In the genomic region with DNA sequence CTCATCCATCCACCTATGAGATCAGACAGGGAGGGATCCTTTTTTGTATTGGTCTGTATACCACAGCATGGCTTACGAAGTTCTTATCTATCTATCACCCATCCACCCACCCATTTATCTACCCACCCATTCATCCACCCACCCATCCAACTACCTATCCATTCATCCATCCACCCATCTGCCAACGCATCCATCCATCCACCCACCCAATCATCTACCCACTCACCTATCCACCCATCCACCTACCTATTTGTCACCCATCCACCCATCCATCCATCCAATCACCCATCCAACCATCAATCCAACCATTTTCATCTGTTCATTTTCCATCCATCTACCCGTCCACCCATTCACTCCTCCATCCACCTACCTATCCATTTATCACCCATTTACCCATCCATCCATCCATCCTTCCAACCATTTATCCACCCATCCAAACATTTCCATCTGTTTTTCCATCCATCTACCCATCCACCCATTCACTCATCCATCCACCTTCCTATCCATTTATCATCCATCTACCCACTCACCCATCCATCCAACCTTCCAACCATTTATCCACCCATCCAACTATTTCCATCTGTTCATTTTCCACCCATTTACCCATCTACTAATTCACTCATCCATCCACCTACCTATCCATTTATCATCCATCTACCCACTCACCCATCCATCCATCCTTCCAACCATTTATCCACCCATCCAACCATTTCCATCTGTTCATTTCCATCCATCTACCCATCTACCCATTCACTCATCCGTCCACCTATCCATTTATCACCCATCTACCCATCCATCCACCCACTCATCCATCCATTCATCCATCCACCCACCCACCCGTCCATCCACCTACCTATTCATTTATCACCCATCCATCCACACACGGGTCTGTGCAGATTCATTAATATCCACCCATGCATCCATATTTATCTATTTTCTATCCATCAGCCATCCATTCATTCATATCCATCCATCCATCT, we compare ENCODE assay signal across 14 cellular contexts. TPM values are rescaled to one million over a fixed set of nuclear protein-coding genes. Genes with fewer than 3 reads are reported as not detected.
DNase-seq lines count a peak whose midpoint lies in the region; ATAC-seq, FAIRE-seq and TF ChIP-seq lines count a peak whose summit lies in the region.
"Had no signal": no experiment of that assay in that cellular context is flagged by ENCODE, and none has a peak within 500 bp of the region (broad histone marks: within the 10 kb centered on the region; RNA-seq: fewer than 3 reads in every experiment).

No MANE protein-coding gene starts in this region.

- TF ChIP-seq CTCF in PC-3 (conservative IDR thresholded peaks at IDR 0.05; ENCODE audit: low read depth, low read length) (no peak), bronchial epithelial cell (IDR thresholded peaks at IDR 0.05; ENCODE audit: insufficient read depth, low read length, severe bottlenecking) (no peak)

- no peak overlapping the region for H3K27ac ChIP-seq in PC-3 (ENCODE audit: low read length)
- H3K27ac ChIP-seq: A549, GM23248 had no signal

- H3K27me3 ChIP-seq in PC-3 (ENCODE audit: low read length) = no peaks in the 10 kb centered on the region
- H3K27me3 ChIP-seq in bronchial epithelial cell (ENCODE audit: control insufficient read depth, insufficient read depth, low read length) = no peaks in the 10 kb centered on the region

- no peak overlapping the region for H3K4me2 ChIP-seq in PC-3 (ENCODE audit: low read length)
- H3K4me2 ChIP-seq: A549 had no signal

- H3K9me3 ChIP-seq in PC-3 (ENCODE audit: low read length) = no peaks in the 10 kb centered on the region
- H3K9me3 ChIP-seq: A549, Caco-2 had no signal

- H2AFZ ChIP-seq in PC-3 (ENCODE audit: low read length) = no peak overlapping the region
- H2AFZ ChIP-seq: GM23248 had no signal

- DNase-seq in PC-3 (no peak), bronchial epithelial cell (ENCODE audit: low read depth) (no peak), foreskin melanocyte (no peak), AG08396 (ENCODE audit: low spot score) (no peak)
- no peak for DNase-seq in activated CD4-positive, alpha-beta T cell treated with anti-CD3 and anti-CD28 coated beads, Interleukin-2, amount 10 ng/mL, durations not matched to agents 24 days and 14 days
- DNase-seq: Caco-2; CD8-positive, alpha-beta memory T cell; DND-41; GDM1; GM23248; H7 had no signal

- H3K27ac Mint-ChIP-seq in activated CD4-positive, alpha-beta T cell treated with anti-CD3 and anti-CD28 coated beads, Interleukin-2, amount 10 ng/mL, durations not matched to agents 24 days and 14 days = no peak overlapping the region
- H3K27ac Mint-ChIP-seq: CD14-positive monocyte; CD8-positive, alpha-beta memory T cell had no signal

- no peak overlapping the region for H3K9ac ChIP-seq in PC-3 (ENCODE audit: low read length)
- H3K9ac ChIP-seq: GM23248 had no signal

- peaks cover 24% of the 10 kb centered on the region for H3K36me3 ChIP-seq in PC-3 (ENCODE audit: low read depth, low read length)
- peaks cover 4% of the 10 kb centered on the region for H3K36me3 ChIP-seq in bronchial epithelial cell (ENCODE audit: control insufficient read depth, insufficient read depth, low read length)

- FAIRE-seq in bronchial epithelial cell (lab: Jason Lieb, UNC) = peak; percentile 7
- FAIRE-seq: A549, GM18507 had no signal

- H3K9me3 Mint-ChIP-seq in activated CD4-positive, alpha-beta T cell treated with anti-CD3 and anti-CD28 coated beads, Interleukin-2, amount 10 ng/mL, durations not matched to agents 24 days and 14 days = no peaks in the 10 kb centered on the region
- H3K9me3 Mint-ChIP-seq: CD8-positive, alpha-beta memory T cell had no signal

- no peaks in the 10 kb centered on the region for H3K27me3 Mint-ChIP-seq in activated CD4-positive, alpha-beta T cell treated with anti-CD3 and anti-CD28 coated beads, Interleukin-2, amount 10 ng/mL, durations not matched to agents 24 days and 14 days
- H3K27me3 Mint-ChIP-seq: CD8-positive, alpha-beta memory T cell had no signal

- H3K36me3 Mint-ChIP-seq in activated CD4-positive, alpha-beta T cell treated with anti-CD3 and anti-CD28 coated beads, Interleukin-2, amount 10 ng/mL, durations not matched to agents 24 days and 14 days (ENCODE audit: low read depth) = peaks cover 8% of the 10 kb centered on the region

- ATAC-seq in PC-3 = no peak
- ATAC-seq: A549 had no signal

- no peaks in the 10 kb centered on the region for H3K9me2 ChIP-seq in PC-3 (replicated peaks; ENCODE audit: low read length)

- no peak overlapping the region for H3K4me3 Mint-ChIP-seq in activated CD4-positive, alpha-beta T cell treated with anti-CD3 and anti-CD28 coated beads, Interleukin-2, amount 10 ng/mL, durations not matched to agents 24 days and 14 days
- H3K4me3 Mint-ChIP-seq: CD14-positive monocyte; CD8-positive, alpha-beta memory T cell had no signal

- H3K4me3 ChIP-seq in PC-3 (ENCODE audit: low read length) = no peak overlapping the region
- no peak overlapping the region for H3K4me3 ChIP-seq in bronchial epithelial cell (ENCODE audit: low read depth, low read length)
- H3K4me3 ChIP-seq: A549, GM23248 had no signal

- H4K20me1 ChIP-seq in PC-3 (ENCODE audit: low read length) = no peaks in the 10 kb centered on the region

- POLR2A ChIA-PET in PC-3 (lab: Charles Lee; ENCODE audit: unreplicated experiment) = no interaction called here

- intact Hi-C loops in PC-3 (cut with micrococcal nuclease) = no loop called here
- intact Hi-C loops in activated CD4-positive, alpha-beta T cell treated with anti-CD3 and anti-CD28 coated beads, Interleukin-2, amount 10 ng/mL, durations not matched to agents 24 days and 14 days (cut with micrococcal nuclease) = no loop called here

- H3K79me2 ChIP-seq in PC-3 (ENCODE audit: low read length) = no peaks in the 10 kb centered on the region

- BruUV-seq in PC-3 (replicated peaks; lab: Mats Ljungman, UMichigan) = TSS peak; percentile 65

- H3F3A ChIP-seq in PC-3 (ENCODE audit: low read length, unreplicated experiment) = no peaks in the 10 kb centered on the region

- H3K4me1 ChIP-seq in PC-3 (ENCODE audit: insufficient read depth, low read length) = no peaks in the 10 kb centered on the region
- H3K4me1 ChIP-seq: A549, Caco-2 had no signal

- CTCF ChIA-PET in PC-3 (lab: Charles Lee) = no interaction called here

- no peaks in the 10 kb centered on the region for H3K4me1 Mint-ChIP-seq in activated CD4-positive, alpha-beta T cell treated with anti-CD3 and anti-CD28 coated beads, Interleukin-2, amount 10 ng/mL, durations not matched to agents 24 days and 14 days
- H3K4me1 Mint-ChIP-seq: CD14-positive monocyte; CD8-positive, alpha-beta memory T cell had no signal

RNA-seq across cellular contexts. Expression of a gene that starts 13.3 kb away (rescaled TPM):
- not detected in 2 replicates for total RNA-seq in PC-3 (2014; rRNA removed)
- not detected in 2 replicates for total RNA-seq in bronchial epithelial cell
- not detected in 2 replicates for total RNA-seq in activated CD4-positive, alpha-beta T cell treated with anti-CD3 and anti-CD28 coated beads, Interleukin-2, amount 10 ng/mL, durations not matched to agents 24 days and 14 days
- total RNA-seq: Caco-2, GM23248 had no signal

RNA-seq across cellular contexts. Expression of a gene that starts 31.8 kb away (rescaled TPM):
- total RNA-seq in PC-3 (2014; rRNA removed) (14.0 and 19.9 TPM in 2 replicates), bronchial epithelial cell (4.7 and 21.5 TPM in 2 replicates)
- total RNA-seq in activated CD4-positive, alpha-beta T cell treated with anti-CD3 and anti-CD28 coated beads, Interleukin-2, amount 10 ng/mL, durations not matched to agents 24 days and 14 days = 0.61 and 0.78 TPM in 2 replicates

RNA-seq across cellular contexts. Expression of a gene that starts 32.0 kb away (rescaled TPM):
- total RNA-seq in PC-3 (2014; rRNA removed) (18.8 and 38.1 TPM in 2 replicates), bronchial epithelial cell (6.8 and 8.8 TPM in 2 replicates)
- 16.0 and 16.3 TPM in 2 replicates for total RNA-seq in activated CD4-positive, alpha-beta T cell treated with anti-CD3 and anti-CD28 coated beads, Interleukin-2, amount 10 ng/mL, durations not matched to agents 24 days and 14 days

RNA-seq across cellular contexts. Expression of a gene that starts 55.4 kb away (rescaled TPM):
- total RNA-seq in PC-3 (2014; rRNA removed) (34.1 and 50.2 TPM in 2 replicates), bronchial epithelial cell (9.0 and 12.9 TPM in 2 replicates)
- total RNA-seq in activated CD4-positive, alpha-beta T cell treated with anti-CD3 and anti-CD28 coated beads, Interleukin-2, amount 10 ng/mL, durations not matched to agents 24 days and 14 days = 19.5 and 20.0 TPM in 2 replicates
